8 cellular contexts compared by ENCODE assay signal in the genomic region with DNA sequence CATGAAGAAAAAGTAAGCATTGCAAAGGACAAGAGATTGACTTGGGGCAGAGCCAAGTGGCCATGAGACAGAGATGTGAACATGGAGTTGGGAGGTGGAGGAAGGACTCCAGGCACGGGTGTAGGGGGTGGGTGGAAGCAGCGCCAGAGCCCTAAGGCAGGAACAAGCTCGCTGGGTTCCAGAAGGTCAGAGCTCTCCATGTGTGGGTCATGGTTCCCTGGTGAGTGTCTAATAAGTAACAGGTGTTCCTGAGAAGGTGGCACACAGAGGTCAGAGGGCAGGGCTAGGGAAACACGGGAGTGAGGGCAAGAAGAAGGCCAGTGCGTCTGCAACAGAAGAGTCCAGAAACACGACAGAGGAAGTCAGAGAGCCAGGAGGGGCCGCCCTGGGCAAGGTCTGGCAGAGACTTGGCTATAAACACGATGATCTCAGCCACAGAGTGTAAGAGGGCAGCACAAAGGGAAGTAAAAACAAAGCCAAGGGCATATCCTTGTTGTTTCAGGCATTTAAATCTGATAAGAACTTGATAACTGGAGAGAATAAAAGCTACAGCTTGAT.
DNase-seq lines count a peak whose midpoint lies in the region; ATAC-seq and TF ChIP-seq lines count a peak whose summit lies in the region.
"Had no signal": no experiment of that assay in that cellular context is flagged by ENCODE, and none has a peak within 500 bp of the region (broad histone marks: within the 10 kb centered on the region; RNA-seq: fewer than 3 reads in every experiment).

No MANE protein-coding gene starts in this region.

- DNase-seq in M059J (ENCODE audit: low read depth) (peak; percentile 74), adipocyte (ENCODE audit: low read depth) (peak; percentile 6), kidney glomerular epithelial cell (lab: John Stamatoyannopoulos, UW) (peak; percentile 55), transverse colon (peak; percentile 85), NCI-H82 (lab: John Stamatoyannopoulos, UW) (no peak), T-helper 17 cell (no peak), NCI-H1694 treated with DMSO at 0.1 percent for 48 hours (lab: John Stamatoyannopoulos, UW) (no peak)
- DNase-seq: naive B cell had no signal

- peaks cover 5% of the 10 kb centered on the region for H3K36me3 Mint-ChIP-seq in T-helper 17 cell (ENCODE audit: low read depth)
- H3K36me3 Mint-ChIP-seq: naive B cell had no signal

- H3K27me3 ChIP-seq in adipocyte (replicated peaks; ENCODE audit: control insufficient read depth, insufficient read depth, low read length) (no peaks in the 10 kb centered on the region), transverse colon (no peaks in the 10 kb centered on the region)

- H3K9me3 ChIP-seq in adipocyte (ENCODE audit: control insufficient read depth, low read length) (no peaks in the 10 kb centered on the region), transverse colon (no peaks in the 10 kb centered on the region), T-helper 17 cell (ENCODE audit: control insufficient read depth, low read length, poor library complexity, severe bottlenecking) (no peaks in the 10 kb centered on the region)

- intact Hi-C loops in transverse colon (cut with DNase I; ENCODE audit: low total_unique reads): no loop called here

- no peak overlapping the region for H3K9ac ChIP-seq in adipocyte (ENCODE audit: low read length)

- H3K27me3 Mint-ChIP-seq in T-helper 17 cell: peaks cover 71% of the 10 kb centered on the region

- TF ChIP-seq CTCF in transverse colon (IDR thresholded peaks at IDR 0.05): no peak

- H3K4me1 Mint-ChIP-seq in T-helper 17 cell: peaks cover 8% of the 10 kb centered on the region

- H3K4me1 ChIP-seq in adipocyte (ENCODE audit: control insufficient read depth, insufficient read depth, low read length): peaks cover 5% of the 10 kb centered on the region
- H3K4me1 ChIP-seq in transverse colon: peaks cover 4 to 35% (median 10%) of the 10 kb centered on the region in 4 donors

- H3K27ac Mint-ChIP-seq in T-helper 17 cell: no peak overlapping the region

- TF ChIP-seq POLR2A in transverse colon (IDR thresholded peaks at IDR 0.05): peak; percentile 31

- in situ Hi-C loops in transverse colon (cut with MboI; ENCODE audit: low pct_ligation_motif_present in 1 of 4, low pct_unique_long_range_greater_than_20kb in 1 of 4, low sequenced_read_pairs in 3 of 4): no loop called here

- no peak for ATAC-seq in T-helper 17 cell

- no peak for TF ChIP-seq EP300 in transverse colon (IDR thresholded peaks at IDR 0.05; ENCODE audit: low read depth)

- H3K4me3 ChIP-seq in adipocyte (ENCODE audit: low read length) (no peak overlapping the region), transverse colon (no peak overlapping the region)

- 14 to 18% methylated on average over 7 to 8 of the region's 8 CpGs for WGBS in transverse colon (ENCODE audit: low coverage in 1 of 2), 2 donors

- peak overlapping the region; percentile 66 to 81 (median 79) for H3K27ac ChIP-seq in transverse colon

- H3K36me3 ChIP-seq in adipocyte (ENCODE audit: control insufficient read depth, insufficient read depth, low read length, severe bottlenecking): no peaks in the 10 kb centered on the region
- no peaks in the 10 kb centered on the region for H3K36me3 ChIP-seq in transverse colon

- H3K4me3 Mint-ChIP-seq in T-helper 17 cell: no peak overlapping the region

Comparison
In these comparisons a context has a peak if more than half of its experiments do, and no peak if none do; other contexts are left out.
1. DNase-seq: peak in M059J (single experiment), adipocyte (single experiment), kidney glomerular epithelial cell (single experiment) and transverse colon (single experiment); none in NCI-H82 (single experiment), T-helper 17 cell (0 of 3) and NCI-H1694 treated with DMSO at 0.1 percent for 48 hours (single experiment).